1 cellular context compared by ENCODE assay signal in the genomic region with DNA sequence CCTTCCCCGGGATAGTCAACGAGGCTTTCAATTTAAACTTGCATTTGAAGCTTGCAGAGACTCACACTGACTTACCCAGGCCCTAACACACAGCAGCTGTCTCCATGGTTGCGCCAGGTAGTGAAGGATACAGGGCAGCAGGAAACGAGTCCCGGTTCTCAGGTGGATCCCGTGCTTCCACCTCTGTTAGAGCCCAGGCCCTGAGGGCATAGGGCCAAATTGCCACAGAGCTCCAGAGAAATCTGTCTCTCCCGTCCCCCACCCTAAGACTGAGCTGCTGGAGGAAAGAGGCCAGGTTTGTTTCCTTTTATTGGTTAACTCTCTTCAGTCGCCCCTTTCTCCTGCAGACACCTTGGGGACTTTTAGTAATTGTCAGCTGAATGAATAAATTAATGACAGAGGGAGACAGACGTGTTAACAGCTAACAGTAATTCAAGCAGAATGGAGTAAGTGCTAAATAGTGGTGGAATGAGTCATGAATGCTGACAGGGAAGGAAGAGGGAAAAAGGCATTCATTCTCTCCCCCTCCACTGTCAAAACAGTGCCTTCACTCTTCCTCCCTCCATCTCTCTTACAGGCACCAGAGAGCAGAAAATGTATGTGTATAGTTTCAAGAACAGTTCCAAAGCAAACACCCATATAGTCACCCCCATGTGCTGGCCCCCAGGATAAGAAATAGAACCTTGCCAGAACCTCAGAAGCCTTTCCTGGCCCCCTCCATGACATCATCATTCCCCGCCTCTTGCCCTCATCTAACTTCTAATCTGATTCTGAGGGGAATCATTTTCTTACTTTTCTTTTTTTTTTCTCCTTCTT.
TF ChIP-seq lines count a peak whose summit lies in the region.

No MANE protein-coding gene starts in this region.

TF ChIP-seq in K562, 482 proteins besides CTCF, POLR2A, EP300 and RAD21 (continued from another document and continues in another):
- TF ChIP-seq, protein P1, sequence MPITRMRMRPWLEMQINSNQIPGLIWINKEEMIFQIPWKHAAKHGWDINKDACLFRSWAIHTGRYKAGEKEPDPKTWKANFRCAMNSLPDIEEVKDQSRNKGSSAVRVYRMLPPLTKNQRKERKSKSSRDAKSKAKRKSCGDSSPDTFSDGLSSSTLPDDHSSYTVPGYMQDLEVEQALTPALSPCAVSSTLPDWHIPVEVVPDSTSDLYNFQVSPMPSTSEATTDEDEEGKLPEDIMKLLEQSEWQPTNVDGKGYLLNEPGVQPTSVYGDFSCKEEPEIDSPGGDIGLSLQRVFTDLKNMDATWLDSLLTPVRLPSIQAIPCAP (CRISPR knock-in tag; IDR thresholded peaks at IDR 0.05; ENCODE audit: borderline replicate concordance) = no peak
- TF ChIP-seq, protein P2, sequence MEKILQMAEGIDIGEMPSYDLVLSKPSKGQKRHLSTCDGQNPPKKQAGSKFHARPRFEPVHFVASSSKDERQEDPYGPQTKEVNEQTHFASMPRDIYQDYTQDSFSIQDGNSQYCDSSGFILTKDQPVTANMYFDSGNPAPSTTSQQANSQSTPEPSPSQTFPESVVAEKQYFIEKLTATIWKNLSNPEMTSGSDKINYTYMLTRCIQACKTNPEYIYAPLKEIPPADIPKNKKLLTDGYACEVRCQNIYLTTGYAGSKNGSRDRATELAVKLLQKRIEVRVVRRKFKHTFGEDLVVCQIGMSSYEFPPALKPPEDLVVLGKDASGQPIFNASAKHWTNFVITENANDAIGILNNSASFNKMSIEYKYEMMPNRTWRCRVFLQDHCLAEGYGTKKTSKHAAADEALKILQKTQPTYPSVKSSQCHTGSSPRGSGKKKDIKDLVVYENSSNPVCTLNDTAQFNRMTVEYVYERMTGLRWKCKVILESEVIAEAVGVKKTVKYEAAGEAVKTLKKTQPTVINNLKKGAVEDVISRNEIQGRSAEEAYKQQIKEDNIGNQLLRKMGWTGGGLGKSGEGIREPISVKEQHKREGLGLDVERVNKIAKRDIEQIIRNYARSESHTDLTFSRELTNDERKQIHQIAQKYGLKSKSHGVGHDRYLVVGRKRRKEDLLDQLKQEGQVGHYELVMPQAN (IDR thresholded peaks at IDR 0.05; ENCODE audit: borderline replicate concordance) = no peak
- TF ChIP-seq SAFB2 (IDR thresholded peaks at IDR 0.05; ENCODE audit: borderline replicate concordance, low read depth, low read length, severe bottlenecking) = no peak
- peak; percentile 15; the same call in 1 of the 2 replicates for TF ChIP-seq NFIC (IDR thresholded peaks at IDR 0.05)
- TF ChIP-seq HDAC8 (tag; IDR thresholded peaks at IDR 0.05) = no peak
- TF ChIP-seq, protein P3, sequence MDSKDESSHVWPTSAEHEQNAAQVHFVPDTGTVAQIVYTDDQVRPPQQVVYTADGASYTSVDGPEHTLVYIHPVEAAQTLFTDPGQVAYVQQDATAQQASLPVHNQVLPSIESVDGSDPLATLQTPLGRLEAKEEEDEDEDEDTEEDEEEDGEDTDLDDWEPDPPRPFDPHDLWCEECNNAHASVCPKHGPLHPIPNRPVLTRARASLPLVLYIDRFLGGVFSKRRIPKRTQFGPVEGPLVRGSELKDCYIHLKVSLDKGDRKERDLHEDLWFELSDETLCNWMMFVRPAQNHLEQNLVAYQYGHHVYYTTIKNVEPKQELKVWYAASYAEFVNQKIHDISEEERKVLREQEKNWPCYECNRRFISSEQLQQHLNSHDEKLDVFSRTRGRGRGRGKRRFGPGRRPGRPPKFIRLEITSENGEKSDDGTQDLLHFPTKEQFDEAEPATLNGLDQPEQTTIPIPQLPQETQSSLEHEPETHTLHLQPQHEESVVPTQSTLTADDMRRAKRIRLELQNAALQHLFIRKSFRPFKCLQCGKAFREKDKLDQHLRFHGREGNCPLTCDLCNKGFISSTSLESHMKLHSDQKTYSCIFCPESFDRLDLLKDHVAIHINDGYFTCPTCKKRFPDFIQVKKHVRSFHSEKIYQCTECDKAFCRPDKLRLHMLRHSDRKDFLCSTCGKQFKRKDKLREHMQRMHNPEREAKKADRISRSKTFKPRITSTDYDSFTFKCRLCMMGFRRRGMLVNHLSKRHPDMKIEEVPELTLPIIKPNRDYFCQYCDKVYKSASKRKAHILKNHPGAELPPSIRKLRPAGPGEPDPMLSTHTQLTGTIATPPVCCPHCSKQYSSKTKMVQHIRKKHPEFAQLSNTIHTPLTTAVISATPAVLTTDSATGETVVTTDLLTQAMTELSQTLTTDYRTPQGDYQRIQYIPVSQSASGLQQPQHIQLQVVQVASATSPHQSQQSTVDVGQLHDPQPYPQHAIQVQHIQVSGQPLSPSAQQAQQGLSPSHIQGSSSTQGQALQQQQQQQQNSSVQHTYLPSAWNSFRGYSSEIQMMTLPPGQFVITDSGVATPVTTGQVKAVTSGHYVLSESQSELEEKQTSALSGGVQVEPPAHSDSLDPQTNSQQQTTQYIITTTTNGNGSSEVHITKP (IDR thresholded peaks at IDR 0.05; ENCODE audit: partially characterized antibody) = peak; percentile 55
- no peak for TF ChIP-seq ZBTB43 (CRISPR knock-in tag; IDR thresholded peaks at IDR 0.05)
- TF ChIP-seq MBD1 (CRISPR knock-in tag; IDR thresholded peaks at IDR 0.05) = no peak
- no peak for TF ChIP-seq ZKSCAN8 (CRISPR knock-in tag; IDR thresholded peaks at IDR 0.05)
- 0 out of 2 replicates have a peak, but pooled peaks have one; percentile 54 for TF ChIP-seq TRIM28 (IDR thresholded peaks at IDR 0.05)
- no peak for TF ChIP-seq TCF7 (IDR thresholded peaks at IDR 0.05; ENCODE audit: borderline replicate concordance)
- no peak for TF ChIP-seq SIRT6 (IDR thresholded peaks at IDR 0.05; ENCODE audit: low read depth, low read length)
- TF ChIP-seq ATF1 (CRISPR knock-in tag; IDR thresholded peaks at IDR 0.05) = no peak
- peak; percentile 58 for TF ChIP-seq ATF1 (tag; IDR thresholded peaks at IDR 0.05)
- no peak for TF ChIP-seq TEAD4 (IDR thresholded peaks at IDR 0.05; ENCODE audit: low read length)
- TF ChIP-seq TEAD4 (CRISPR knock-in tag; IDR thresholded peaks at IDR 0.05; ENCODE audit: borderline replicate concordance) = no peak
- no peak for TF ChIP-seq ZNF445 (CRISPR knock-in tag; IDR thresholded peaks at IDR 0.05; ENCODE audit: low read depth)
- TF ChIP-seq ZNF830 (CRISPR knock-in tag; IDR thresholded peaks at IDR 0.05) = no peak
- TF ChIP-seq ZNF24 (IDR thresholded peaks at IDR 0.05) = peak; percentile 78; the same call in 1 of the 2 replicates
- TF ChIP-seq ZNF76 (CRISPR knock-in tag; IDR thresholded peaks at IDR 0.05; ENCODE audit: borderline replicate concordance) = no peak
- peak; percentile 73 for TF ChIP-seq JUND (IDR thresholded peaks at IDR 0.05; ENCODE audit: borderline replicate concordance, low read depth, low read length)
- peak; percentile 83 for TF ChIP-seq JUND (tag; IDR thresholded peaks at IDR 0.05; ENCODE audit: borderline replicate concordance, low read depth, low read length)
- TF ChIP-seq SMARCA4 (IDR thresholded peaks at IDR 0.05) = peak; percentile 72
- TF ChIP-seq, protein P4, sequence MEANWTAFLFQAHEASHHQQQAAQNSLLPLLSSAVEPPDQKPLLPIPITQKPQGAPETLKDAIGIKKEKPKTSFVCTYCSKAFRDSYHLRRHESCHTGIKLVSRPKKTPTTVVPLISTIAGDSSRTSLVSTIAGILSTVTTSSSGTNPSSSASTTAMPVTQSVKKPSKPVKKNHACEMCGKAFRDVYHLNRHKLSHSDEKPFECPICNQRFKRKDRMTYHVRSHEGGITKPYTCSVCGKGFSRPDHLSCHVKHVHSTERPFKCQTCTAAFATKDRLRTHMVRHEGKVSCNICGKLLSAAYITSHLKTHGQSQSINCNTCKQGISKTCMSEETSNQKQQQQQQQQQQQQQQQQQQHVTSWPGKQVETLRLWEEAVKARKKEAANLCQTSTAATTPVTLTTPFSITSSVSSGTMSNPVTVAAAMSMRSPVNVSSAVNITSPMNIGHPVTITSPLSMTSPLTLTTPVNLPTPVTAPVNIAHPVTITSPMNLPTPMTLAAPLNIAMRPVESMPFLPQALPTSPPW (CRISPR knock-in tag; IDR thresholded peaks at IDR 0.05) = 0 out of 2 replicates have a peak, but pooled peaks have one; percentile 19
- TF ChIP-seq ZNF655 (CRISPR knock-in tag; IDR thresholded peaks at IDR 0.05) = no peak
- no peak for TF ChIP-seq FOXA1 (IDR thresholded peaks at IDR 0.05; ENCODE audit: borderline replicate concordance)
- TF ChIP-seq POU5F1 (IDR thresholded peaks at IDR 0.05; ENCODE audit: borderline replicate concordance, low read depth, low read length, partially characterized antibody) = no peak
- TF ChIP-seq PHF20 (IDR thresholded peaks at IDR 0.05; ENCODE audit: partially characterized antibody) = peak; percentile 30
- TF ChIP-seq, protein P5, sequence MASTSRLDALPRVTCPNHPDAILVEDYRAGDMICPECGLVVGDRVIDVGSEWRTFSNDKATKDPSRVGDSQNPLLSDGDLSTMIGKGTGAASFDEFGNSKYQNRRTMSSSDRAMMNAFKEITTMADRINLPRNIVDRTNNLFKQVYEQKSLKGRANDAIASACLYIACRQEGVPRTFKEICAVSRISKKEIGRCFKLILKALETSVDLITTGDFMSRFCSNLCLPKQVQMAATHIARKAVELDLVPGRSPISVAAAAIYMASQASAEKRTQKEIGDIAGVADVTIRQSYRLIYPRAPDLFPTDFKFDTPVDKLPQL (IDR thresholded peaks at IDR 0.05; ENCODE audit: extremely low read depth, insufficient read length) = no peak
- no peak for TF ChIP-seq PHF8 (IDR thresholded peaks at IDR 0.05; ENCODE audit: borderline replicate concordance, low read length)
- TF ChIP-seq NFATC3 (IDR thresholded peaks at IDR 0.05) = no peak
- TF ChIP-seq SMARCB1 (IDR thresholded peaks at IDR 0.05; ENCODE audit: insufficient read length, low read depth) = no peak
- TF ChIP-seq MCM7 (IDR thresholded peaks at IDR 0.05) = no peak
- no peak for TF ChIP-seq NFXL1 (CRISPR knock-in tag; IDR thresholded peaks at IDR 0.05)
- no peak for TF ChIP-seq SMARCC2 (IDR thresholded peaks at IDR 0.05; ENCODE audit: low read depth)
- TF ChIP-seq CBX5 (IDR thresholded peaks at IDR 0.05; ENCODE audit: borderline replicate concordance, low read depth) = no peak
- no peak for TF ChIP-seq ETV1 (tag; conservative IDR thresholded peaks at IDR 0.05; ENCODE audit: low read depth)
- TF ChIP-seq CBX3 (IDR thresholded peaks at IDR 0.05; ENCODE audit: borderline replicate concordance in 1 of 2, low read length in 2 of 2) = no peak
- 0 out of 2 replicates have a peak, but pooled peaks have one; percentile 38 for TF ChIP-seq SOX6 (IDR thresholded peaks at IDR 0.05)
- no peak for TF ChIP-seq SP2 (IDR thresholded peaks at IDR 0.05; ENCODE audit: extremely low read depth, low read depth, low read length, poor library complexity, severe bottlenecking)
- no peak for TF ChIP-seq FOXK1 (CRISPR knock-in tag; IDR thresholded peaks at IDR 0.05; ENCODE audit: borderline replicate concordance)
- no peak for TF ChIP-seq ATF2 (CRISPR knock-in tag; IDR thresholded peaks at IDR 0.05)
- no peak for TF ChIP-seq ZC3H4 (CRISPR knock-in tag; IDR thresholded peaks at IDR 0.05; ENCODE audit: borderline replicate concordance)
- TF ChIP-seq ZNF57 (CRISPR knock-in tag; IDR thresholded peaks at IDR 0.05) = no peak
- TF ChIP-seq PHB (CRISPR knock-in tag; IDR thresholded peaks at IDR 0.05) = no peak
- no peak for TF ChIP-seq KAT8 (IDR thresholded peaks at IDR 0.05; ENCODE audit: low read depth)
- no peak for TF ChIP-seq TAF1 (IDR thresholded peaks at IDR 0.05; ENCODE audit: control insufficient read depth, extremely low read depth, insufficient read depth, low read length, severe bottlenecking)
- TF ChIP-seq ZNF324 (CRISPR knock-in tag; IDR thresholded peaks at IDR 0.05) = no peak
- no peak for TF ChIP-seq ZNF717 (CRISPR knock-in tag; IDR thresholded peaks at IDR 0.05)
- TF ChIP-seq HMG20B (CRISPR knock-in tag; IDR thresholded peaks at IDR 0.05) = no peak
- peak; percentile 76 for TF ChIP-seq CREM (IDR thresholded peaks at IDR 0.05; ENCODE audit: low read depth)
- TF ChIP-seq NCOA6 (IDR thresholded peaks at IDR 0.05) = peak; percentile 14; the same call in 1 of the 2 replicates
- TF ChIP-seq ZNF384 (IDR thresholded peaks at IDR 0.05; ENCODE audit: low read depth, low read length) = 0 out of 2 replicates have a peak, but pooled peaks have one; percentile 16
